8 cellular contexts compared by ENCODE assay signal in genomic region chr6:113994934-113995342, GRCh38. TPM values are rescaled to one million over a fixed set of nuclear protein-coding genes. Genes with fewer than 3 reads are reported as not detected.
DNase-seq lines count a peak whose midpoint lies in the region; ATAC-seq and TF ChIP-seq lines count a peak whose summit lies in the region.

No MANE protein-coding gene starts in this region.

- intact Hi-C loops in posterior vena cava (cut with DNase I): loop anchor here in 1 of 2 donors (5.0 kb wide), 1 partner anchor 112 kb away; no protein-coding TSS in a partner anchor

- peak; percentile 89 for TF ChIP-seq CTCF in WI38 (IDR thresholded peaks at IDR 0.05; ENCODE audit: low read depth, low read length)
- TF ChIP-seq CTCF in foreskin fibroblast (IDR thresholded peaks at IDR 0.05; ENCODE audit: low read depth, low read length): peak; percentile 96

- DNase-seq in DMS53 (lab: John Stamatoyannopoulos, UW): peak; percentile 93
- peak; percentile 68 for DNase-seq in NCI-H2227 (lab: John Stamatoyannopoulos, UW; ENCODE audit: unreplicated experiment)
- peak; percentile 87 to 94 for DNase-seq in foreskin fibroblast
- DNase-seq in trophoblast cell: peak; percentile 66 to 83
- no peak for DNase-seq in posterior vena cava (ENCODE audit: low spot score)

- H3K4me1 ChIP-seq in trophoblast cell (ENCODE audit: control insufficient read depth in 1 of 2, insufficient read depth in 2 of 2, low read length in 2 of 2): peaks cover 4 to 7% of the 10 kb centered on the region in 2 experiments

- H4K91ac ChIP-seq in trophoblast cell (ENCODE audit: low read depth, low read length): no peak overlapping the region

- no peaks in the 10 kb centered on the region for H3K9me3 ChIP-seq in trophoblast cell (ENCODE audit: insufficient read depth, low read depth, low read length)

- H3K14ac ChIP-seq in trophoblast cell (ENCODE audit: low read length): no peak overlapping the region

- H3K18ac ChIP-seq in trophoblast cell (ENCODE audit: low read length): no peak overlapping the region

- no peaks in the 10 kb centered on the region for H3K36me3 ChIP-seq in trophoblast cell (ENCODE audit: control insufficient read depth in 1 of 2, insufficient read depth in 2 of 2, low read length in 2 of 2)

- no peak overlapping the region for H3K4me2 ChIP-seq in trophoblast cell (ENCODE audit: low read length)

- peaks cover 10% of the 10 kb centered on the region for H3K79me1 ChIP-seq in trophoblast cell (ENCODE audit: low read length)

- H2BK120ac ChIP-seq in trophoblast cell (ENCODE audit: insufficient read depth, low read length, poor library complexity): no peak overlapping the region

- H3K79me2 ChIP-seq in trophoblast cell (ENCODE audit: control insufficient read depth, insufficient read depth, low read length, poor library complexity): peaks cover 2% of the 10 kb centered on the region

- no peak overlapping the region for H2BK5ac ChIP-seq in trophoblast cell (ENCODE audit: low read depth, low read length, poor library complexity)

- no peak overlapping the region for H3K23ac ChIP-seq in trophoblast cell (ENCODE audit: low read length)

- H2AFZ ChIP-seq in trophoblast cell (ENCODE audit: insufficient read depth, low read length, poor library complexity): no peak overlapping the region

- H3K4me3 ChIP-seq in WI38 (ENCODE audit: low read depth, low read length) (no peak overlapping the region), foreskin fibroblast (ENCODE audit: low read depth in 1 of 2, low read length in 2 of 2) (no peak overlapping the region), trophoblast cell (ENCODE audit: low read depth, low read length) (no peak overlapping the region)

- no peak overlapping the region for H4K12ac ChIP-seq in trophoblast cell (ENCODE audit: low read depth, low read length)

- ATAC-seq in GM19328 (IDR thresholded peaks at IDR 0.05; ENCODE audit: unreplicated experiment): peak; percentile 95
- peak; percentile 95 for ATAC-seq in HG03280 (IDR thresholded peaks at IDR 0.05; ENCODE audit: unreplicated experiment)

- peak overlapping the region; percentile 56 for H3K27ac ChIP-seq in trophoblast cell (ENCODE audit: low read depth, low read length)

- no peak overlapping the region for H4K8ac ChIP-seq in trophoblast cell (ENCODE audit: low read depth, low read length)

- H3K27me3 ChIP-seq in trophoblast cell (ENCODE audit: insufficient read depth, low read length): no peaks in the 10 kb centered on the region

- no peak overlapping the region for H3K9ac ChIP-seq in trophoblast cell (ENCODE audit: low read length)

- H2AK5ac ChIP-seq in trophoblast cell (ENCODE audit: low read length): no peak overlapping the region

- no peak overlapping the region for H3K4ac ChIP-seq in trophoblast cell (ENCODE audit: low read depth, low read length)

- no peak overlapping the region for H2BK12ac ChIP-seq in trophoblast cell (ENCODE audit: low read length)

RNA-seq across cellular contexts. Expression of gene HDAC2, which starts 24.0 kb away (rescaled TPM):
- 145 TPM in 2 replicates for polyA plus RNA-seq in trophoblast cell (2013)
- 10 to 100 TPM; 54.5 to 63.6 TPM for total RNA-seq in posterior vena cava
